In the genomic region with DNA sequence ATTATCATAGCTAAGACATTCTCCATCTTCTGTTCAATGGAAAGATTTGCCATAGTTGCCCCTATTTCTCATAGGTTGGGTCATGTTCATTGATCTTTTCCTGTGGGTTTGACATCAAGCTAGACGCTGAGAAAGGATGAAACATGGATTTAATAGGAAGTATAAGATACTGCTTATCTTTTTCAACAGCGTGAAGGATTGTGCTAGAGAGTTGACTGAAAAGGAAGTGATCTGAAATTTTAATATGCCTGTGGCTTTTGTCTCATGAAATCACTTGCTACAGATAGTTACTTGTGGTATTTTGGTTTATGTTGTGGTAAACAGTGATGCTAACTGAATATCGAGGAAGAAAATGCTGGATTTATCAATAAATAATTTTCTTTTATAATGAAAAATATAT, we compare ENCODE assay signal across 39 cellular contexts.
"Had no signal": no experiment of that assay in that cellular context is flagged by ENCODE, and none has a peak within 500 bp of the region (broad histone marks: within the 10 kb centered on the region; RNA-seq: fewer than 3 reads in every experiment).

No MANE protein-coding gene starts in this region.

- H3K9me3 ChIP-seq: MG63, Peyer's patch, SJSA1, SK-N-SH had no signal

- H3K27ac ChIP-seq: Peyer's patch, SJSA1, VCaP had no signal

- DNase-seq: activated B cell treated with CpG ODN at 0.5 μM for 24 hours; activated CD4-positive, alpha-beta memory T cell treated with anti-CD3 and anti-CD28 coated beads for 36 hours; activated CD4-positive, alpha-beta T cell treated with anti-CD3 and anti-CD28 coated beads for 4 hours; activated CD4-positive, alpha-beta T cell treated with anti-CD3 and anti-CD28 coated beads, Interleukin-2, amount 50 U/mL, for 1 hour; activated CD4-positive, CD25-positive, alpha-beta regulatory T cell treated with anti-CD3 and anti-CD28 coated beads, Interleukin-2, amount 50 U/mL, for 72 hours; activated CD8-positive, alpha-beta memory T cell treated with anti-CD3 and anti-CD28 coated beads, Interleukin-2, amount 50 U/mL, for 4 hours; activated gamma-delta T cell treated with Interleukin-2 at 50 U/mL for 16 hours; activated naive CD4-positive, alpha-beta T cell treated with anti-CD3 and anti-CD28 coated beads for 36 hours; activated naive CD8-positive, alpha-beta T cell treated with anti-CD3 and anti-CD28 coated beads, Interleukin-2, amount 50 U/mL, for 24 hours; activated T-cell treated with anti-CD3 and anti-CD28 coated beads for 4 hours; activated T-cell treated with anti-CD3 and anti-CD28 coated beads, Interleukin-2, amount 50 U/mL, for 4 hours; anterior cingulate cortex; caudate nucleus; cerebellar nuclear complex; Karpas-422; KBM-7; MG63; NCI-H1105; NCI-H1417 treated with DMSO at 0.1 percent for 48 hours; NCI-H187 treated with DMSO at 0.1 percent for 48 hours; NCI-H2081 treated with DMSO at 0.1 percent for 48 hours; NCI-H226; NCI-H446 treated with DMSO at 0.1 percent for 48 hours; NCI-H524; NCI-H69; NCI-H82; NK-92 treated with Interleukin-12 subunit alpha and Interleukin-12 subunit beta, amount 100 ng/mL, for 24 hours; PC-3; Peyer's patch; RPMI8226; SHP77 treated with DMSO at 0.1 percent for 48 hours; SK-N-SH; T-cell; T-helper 17 cell; T1000 had no signal

- H3K4me1 ChIP-seq: Peyer's patch, SJSA1 had no signal

- H3K27me3 ChIP-seq: MG63, Peyer's patch, SJSA1 had no signal

- H3K4me2 ChIP-seq: SK-N-SH had no signal

- H3K36me3 ChIP-seq: MG63, Peyer's patch, SJSA1 had no signal

- FAIRE-seq: bronchial epithelial cell had no signal

- H3K9ac ChIP-seq: SK-N-SH had no signal

- H3K4me3 ChIP-seq: MG63, Peyer's patch, SJSA1 had no signal

- ATAC-seq: activated naive CD4-positive, alpha-beta T cell treated with anti-CD3 and anti-CD28 coated beads, Interleukin-2, amount 50 U/mL, for 72 hours; activated naive CD8-positive, alpha-beta T cell treated with anti-CD3 and anti-CD28 coated beads, Interleukin-2, amount 50 U/mL, for 24 hours; activated T-cell treated with anti-CD3 and anti-CD28 coated beads, Interleukin-2, amount 50 U/mL, for 4 hours; PC-3; T-cell; T-helper 17 cell had no signal
